Comparison of ENCODE assay signal across 22 cellular contexts in the genomic region with DNA sequence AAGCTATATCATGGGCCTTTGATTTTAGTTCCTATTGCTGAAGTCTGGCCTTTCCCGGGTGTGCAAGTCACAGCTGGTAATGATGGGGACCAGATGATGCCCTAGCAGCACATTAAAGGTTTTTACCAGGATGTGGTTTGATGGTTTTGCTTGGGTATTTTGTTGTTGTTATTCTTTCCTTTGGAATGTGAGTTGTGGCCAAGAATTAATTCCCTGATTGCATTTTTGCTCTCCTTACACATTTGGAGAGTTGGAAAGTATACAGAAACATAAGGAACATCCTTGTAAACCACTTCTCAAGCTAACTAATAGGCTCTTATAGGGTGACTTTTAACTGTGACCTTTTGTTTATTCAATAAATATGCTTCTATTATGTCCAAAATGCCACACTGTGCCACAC.
DNase-seq lines count a peak whose midpoint lies in the region; ATAC-seq, FAIRE-seq and TF ChIP-seq lines count a peak whose summit lies in the region.
"Had no signal": no experiment of that assay in that cellular context is flagged by ENCODE, and none has a peak within 500 bp of the region (broad histone marks: within the 10 kb centered on the region; RNA-seq: fewer than 3 reads in every experiment).

No MANE protein-coding gene starts in this region.

- no peak overlapping the region for H3K4me3 ChIP-seq in astrocyte (ENCODE audit: insufficient read depth, low read depth, low read length)
- H3K4me3 ChIP-seq: skin epidermis, thyroid gland had no signal

- H3K4me1 ChIP-seq in astrocyte (ENCODE audit: insufficient read depth, low read length), result peaks cover 34% of the 10 kb centered on the region
- H3K4me1 ChIP-seq: thyroid gland had no signal

- H3K36me3 Mint-ChIP-seq in HFFc6 (ENCODE audit: low read depth), result peaks cover 2% of the 10 kb centered on the region; the same call in 1 of the 2 replicates
- H3K36me3 Mint-ChIP-seq in astrocyte (ENCODE audit: low read depth, unreplicated experiment), result no peaks in the 10 kb centered on the region
- H3K36me3 Mint-ChIP-seq: naive B cell had no signal

- no peak overlapping the region for H2AFZ ChIP-seq in astrocyte (ENCODE audit: low read depth, low read length)

- no peaks in the 10 kb centered on the region for H3K79me2 ChIP-seq in astrocyte (ENCODE audit: insufficient read depth, low read length)

- FAIRE-seq in astrocyte (lab: Jason Lieb, UNC), result peak; percentile 100
- no peak for FAIRE-seq in D721Med (lab: Jason Lieb, UNC)
- FAIRE-seq: A204.1, GM19239, kidney had no signal

- H3K9ac ChIP-seq in astrocyte (ENCODE audit: low read length), result no peak overlapping the region

- H3K4me3 Mint-ChIP-seq in HFFc6 (peak overlapping the region; percentile 37; the same call in 1 of the 2 replicates), astrocyte (ENCODE audit: unreplicated experiment) (no peak overlapping the region)
- H3K4me3 Mint-ChIP-seq: activated CD8-positive, alpha-beta T cell treated with anti-CD3 and anti-CD28 coated beads for 36 hours; naive B cell had no signal

- H3K36me3 ChIP-seq in astrocyte (ENCODE audit: insufficient read depth, low read length), result no peaks in the 10 kb centered on the region
- H3K36me3 ChIP-seq: thyroid gland had no signal

- no peaks in the 10 kb centered on the region for H3K27me3 Mint-ChIP-seq in HFFc6 (ENCODE audit: insufficient read depth)
- H3K27me3 Mint-ChIP-seq in astrocyte (ENCODE audit: low read depth, unreplicated experiment), result no peaks in the 10 kb centered on the region

- no peaks in the 10 kb centered on the region for H4K20me1 ChIP-seq in astrocyte (ENCODE audit: insufficient read depth, low read length)

- H3K9me3 ChIP-seq in astrocyte (ENCODE audit: insufficient read depth, low read depth, low read length), result peaks cover under 1% of the 10 kb centered on the region
- H3K9me3 ChIP-seq: thyroid gland had no signal

- H3K27ac Mint-ChIP-seq in HFFc6 (peak overlapping the region; percentile 72), astrocyte (ENCODE audit: unreplicated experiment) (peak overlapping the region; percentile 62)
- H3K27ac Mint-ChIP-seq: activated CD8-positive, alpha-beta T cell treated with anti-CD3 and anti-CD28 coated beads for 36 hours; naive B cell had no signal

- ATAC-seq in HG02571 (IDR thresholded peaks at IDR 0.05; ENCODE audit: unreplicated experiment), result no peak
- ATAC-seq: activated CD8-positive, alpha-beta T cell treated with anti-CD3 and anti-CD28 coated beads for 36 hours; esophagus mucosa had no signal

- no peak for TF ChIP-seq CTCF in HFFc6 (IDR thresholded peaks at IDR 0.05)
- TF ChIP-seq CTCF in astrocyte (IDR thresholded peaks at IDR 0.05; ENCODE audit: insufficient read depth, low read depth, low read length), result no peak
- no peak for TF ChIP-seq CTCF in D721Med (IDR thresholded peaks at IDR 0.05; ENCODE audit: insufficient read depth, missing control alignments)

- H3K9me3 Mint-ChIP-seq in HFFc6 (no peaks in the 10 kb centered on the region), astrocyte (ENCODE audit: unreplicated experiment) (peaks cover 2% of the 10 kb centered on the region)
- H3K9me3 Mint-ChIP-seq: activated CD8-positive, alpha-beta T cell treated with anti-CD3 and anti-CD28 coated beads for 36 hours had no signal

- H3K27ac ChIP-seq in astrocyte (ENCODE audit: low read depth, low read length), result peak overlapping the region; percentile 32
- H3K27ac ChIP-seq: thyroid gland had no signal

- H3K27me3 ChIP-seq in astrocyte (ENCODE audit: insufficient read depth, low read length), result no peaks in the 10 kb centered on the region
- H3K27me3 ChIP-seq: thyroid gland had no signal

- DNase-seq in A172 (ENCODE audit: low spot score) (peak; percentile 98), HFFc6 (peak; percentile 83), astrocyte (ENCODE audit: low read depth) (peak; percentile 93), foreskin melanocyte (peak; percentile 68), NCI-H1930 (lab: John Stamatoyannopoulos, UW) (no peak), NCI-H1092 (lab: John Stamatoyannopoulos, UW) (no peak), D721Med (ENCODE audit: insufficient read length, low spot score) (no peak)
- DNase-seq: activated CD8-positive, alpha-beta T cell treated with anti-CD3 and anti-CD28 coated beads for 36 hours; activated effector memory CD4-positive, alpha-beta T cell treated with anti-CD3 and anti-CD28 coated beads, Interleukin-2, amount 50 U/mL, for 16 hours; central memory CD4-positive, alpha-beta T cell; DMS153; kidney; naive B cell; NCI-H1092 treated with DMSO at 0.1 percent for 48 hours; NCI-H446; RPMI8226; thyroid gland had no signal

- H3K4me1 Mint-ChIP-seq in HFFc6 (ENCODE audit: low read depth) (peaks cover 93% of the 10 kb centered on the region), astrocyte (ENCODE audit: low read depth, unreplicated experiment) (peaks cover 44% of the 10 kb centered on the region)
- H3K4me1 Mint-ChIP-seq: naive B cell had no signal

- peak overlapping the region; percentile 26 for H3K4me2 ChIP-seq in astrocyte (ENCODE audit: low read length)

Comparison
In these comparisons a context has a peak if more than half of its experiments do, and no peak if none do; other contexts are left out.
1. DNase-seq: peak in A172 (single experiment), HFFc6 (single experiment), astrocyte (single experiment) and foreskin melanocyte (single experiment); none in NCI-H1930 (0 of 2), NCI-H1092 (single experiment) and D721Med (single experiment).